Comparison of ENCODE assay signal across 8 cellular contexts in genomic region chr16:29199626-29200025, GRCh38.
DNase-seq lines count a peak whose midpoint lies in the region; ATAC-seq and TF ChIP-seq lines count a peak whose summit lies in the region.
"Not testable (repeated sequence)": the region's sequence is repeated elsewhere in the genome, so short reads cannot be mapped to it uniquely, and the experiment has no call there.

No MANE protein-coding gene starts in this region.

- H4K20me1 ChIP-seq in fibroblast of lung (ENCODE audit: control insufficient read depth, extremely low read depth, insufficient read depth, low read length), result not testable (repeated sequence)

- intact Hi-C loops in right cardiac atrium (cut with DNase I); mucosa of descending colon (cut with DNase I, micrococcal nuclease); sciatic nerve (cut with DNase I); transverse colon (cut with DNase I; ENCODE audit: low total_unique reads): not testable (repeated sequence)

- not testable (repeated sequence) for H2AFZ ChIP-seq in fibroblast of lung (ENCODE audit: low read length)

- DNase-seq in AG10803 (ENCODE audit: low read depth) (peak; percentile 79), astrocyte of the spinal cord (ENCODE audit: low read depth, low spot score) (peak; percentile 17), fibroblast of lung (ENCODE audit: low read depth in 2 of 2) (peak; percentile 44 to 74), right cardiac atrium (peak; percentile 50 to 76 (median 75)), mucosa of descending colon (peak in 1 of 3 donors; percentile 24), transverse colon (peak; percentile 15)
- DNase-seq in RWPE1 (ENCODE audit: low spot score); sciatic nerve (ENCODE audit: low spot score): not testable (repeated sequence)

- not testable (repeated sequence) for TF ChIP-seq CTCF in AG10803 (conservative IDR thresholded peaks at IDR 0.05; ENCODE audit: low read length); RWPE1 (conservative IDR thresholded peaks at IDR 0.05; ENCODE audit: low read depth); astrocyte of the spinal cord (IDR thresholded peaks at IDR 0.05; ENCODE audit: low read depth, low read length); fibroblast of lung (conservative IDR thresholded peaks at IDR 0.05 in 1 of 2, IDR thresholded peaks at IDR 0.05 in 1 of 2; ENCODE audit: low read depth in 1 of 2, low read length in 2 of 2); mucosa of descending colon (IDR thresholded peaks at IDR 0.05); transverse colon (IDR thresholded peaks at IDR 0.05)

- ATAC-seq in right cardiac atrium (peak; percentile 52 to 70), mucosa of descending colon (peak; percentile 20), sciatic nerve (peak; percentile 59)

- peak overlapping the region; percentile 72 for H3K27ac ChIP-seq in RWPE1
- H3K27ac ChIP-seq in fibroblast of lung (ENCODE audit: insufficient read depth, low read length), result peak overlapping the region; percentile 89
- H3K27ac ChIP-seq in right cardiac atrium (ENCODE audit: low read length), result peak overlapping the region; percentile 48
- peak overlapping the region; percentile 45 to 86 (median 82) for H3K27ac ChIP-seq in transverse colon

- TF ChIP-seq EP300 in transverse colon (IDR thresholded peaks at IDR 0.05; ENCODE audit: low read depth), result peak; percentile 27

- not testable (repeated sequence) for TF ChIP-seq POLR2A in transverse colon (IDR thresholded peaks at IDR 0.05)

- H3K27me3 ChIP-seq in fibroblast of lung (ENCODE audit: control insufficient read depth, insufficient read depth, low read length); right cardiac atrium (ENCODE audit: control insufficient read depth, insufficient read depth); transverse colon: not testable (repeated sequence)

- H3K9me3 ChIP-seq in fibroblast of lung (ENCODE audit: control insufficient read depth, insufficient read depth, low read depth, low read length); right cardiac atrium (ENCODE audit: control insufficient read depth, low read length); mucosa of descending colon; transverse colon: not testable (repeated sequence)

- not testable (repeated sequence) for H3K79me2 ChIP-seq in fibroblast of lung (ENCODE audit: control insufficient read depth, insufficient read depth, low read length)

- CTCF ChIA-PET in RWPE1 (lab: Yijun Ruan, JAX), result not testable (repeated sequence)

- POLR2A ChIA-PET in RWPE1 (lab: Yijun Ruan, JAX; ENCODE audit: low non-redundant PET), result not testable (repeated sequence)

- H3K4me2 ChIP-seq in fibroblast of lung (ENCODE audit: extremely low read depth, insufficient read depth, low read length), result peak overlapping the region; percentile 13

- in situ Hi-C loops in astrocyte of the spinal cord (cut with HindIII; ENCODE audit: low sequenced_read_pairs); transverse colon (cut with MboI; ENCODE audit: low pct_ligation_motif_present in 1 of 4, low pct_unique_long_range_greater_than_20kb in 1 of 4, low sequenced_read_pairs in 3 of 4): not testable (repeated sequence)

- H3K4me3 ChIP-seq in AG10803 (ENCODE audit: low read length); astrocyte of the spinal cord (ENCODE audit: low read depth, low read length); fibroblast of lung (replicated peaks in 1 of 4; ENCODE audit: control extremely low read depth in 1 of 4, insufficient read depth in 1 of 4, low read depth in 3 of 4, low read length in 4 of 4); right cardiac atrium (ENCODE audit: low read length); mucosa of descending colon; transverse colon: not testable (repeated sequence)

- not testable (repeated sequence) for H3K36me3 ChIP-seq in fibroblast of lung (ENCODE audit: control insufficient read depth, insufficient read depth, low read length); mucosa of descending colon (ENCODE audit: low read depth); transverse colon

- H3K4me1 ChIP-seq in fibroblast of lung (ENCODE audit: control insufficient read depth, extremely low read depth, insufficient read depth, low read length) (peaks cover 24% of the 10 kb centered on the region), transverse colon (peaks cover 5 to 22% (median 10%) of the 10 kb centered on the region in 4 donors)
- not testable (repeated sequence) for H3K4me1 ChIP-seq in right cardiac atrium (ENCODE audit: control insufficient read depth, insufficient read depth, low read length); mucosa of descending colon (ENCODE audit: low read depth)

- H3K9ac ChIP-seq in fibroblast of lung (ENCODE audit: insufficient read depth, low read length), result peak overlapping the region; percentile 50

- WGBS in right cardiac atrium, result 38% methylated on average over 15 of the region's 15 CpGs
- WGBS in transverse colon (ENCODE audit: low coverage in 1 of 2), 2 donors, result 80 to 100% methylated on average over 7 to 15 of the region's 15 CpGs
